25 cellular contexts compared by ENCODE assay signal in the genomic region with DNA sequence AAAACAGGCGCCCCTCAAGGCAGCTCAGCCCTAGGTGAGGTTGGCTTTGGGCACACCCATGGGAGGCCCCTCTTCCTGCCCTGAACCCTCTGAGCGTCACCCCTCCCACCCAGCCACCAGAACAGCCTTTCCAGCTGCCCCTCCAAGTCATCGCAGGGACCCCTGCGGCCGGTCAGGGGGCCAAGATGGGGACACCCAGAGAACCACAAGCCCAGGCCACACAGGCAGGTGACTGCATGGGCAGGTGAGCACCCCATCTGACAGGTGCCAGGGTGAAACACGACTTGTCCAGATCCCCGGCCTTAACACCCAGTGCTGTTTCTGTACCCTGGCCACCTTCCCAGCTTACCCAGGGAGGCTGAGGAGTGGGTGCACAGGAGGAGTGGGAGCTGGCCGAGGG. TPM values are rescaled to one million over a fixed set of nuclear protein-coding genes. Genes with fewer than 3 reads are reported as not detected.
DNase-seq lines count a peak whose midpoint lies in the region; ATAC-seq and TF ChIP-seq lines count a peak whose summit lies in the region.
"Had no signal": no experiment of that assay in that cellular context is flagged by ENCODE, and none has a peak within 500 bp of the region (broad histone marks: within the 10 kb centered on the region; RNA-seq: fewer than 3 reads in every experiment).

No MANE protein-coding gene starts in this region.

- no peaks in the 10 kb centered on the region for H3K9me2 ChIP-seq in hepatocyte (replicated peaks; ENCODE audit: insufficient read depth)

- peaks cover 4% of the 10 kb centered on the region for H4K20me1 ChIP-seq in hepatocyte (ENCODE audit: insufficient read depth, poor library complexity, severe bottlenecking)

- no peak overlapping the region for H3K4me3 Mint-ChIP-seq in stimulated activated naive B cell treated with anti-CD40 and anti-IgM and Interleukin-4, amounts not matched to agents 10 μg/mL and 1 μg/mL and 100 μg/mL, for 72 hours
- H3K4me3 Mint-ChIP-seq: activated CD4-positive, alpha-beta memory T cell treated with anti-CD3 and anti-CD28 coated beads, Interleukin-2, amount 10 ng/mL, durations not matched to agents 7 days and 5 days; activated naive CD8-positive, alpha-beta T cell; T-helper 1 cell treated with Interleukin-12 subunit alpha and Interleukin-12 subunit beta and Interleukin-4 antibody, amounts not matched to agents 30 μg/mL and 1 μg/mL, for 36 hours had no signal

- TF ChIP-seq CTCF in C4-2B (conservative IDR thresholded peaks at IDR 0.05) (no peak), adrenal gland (IDR thresholded peaks at IDR 0.05) (no peak), hepatocyte (IDR thresholded peaks at IDR 0.05; ENCODE audit: poor library complexity) (no peak)

- DNase-seq in adrenal gland (peak in 1 of 7 donors; percentile 19), hepatocyte (ENCODE audit: low spot score) (peak; percentile 3), KBM-7 (no peak)
- no peak for DNase-seq in stimulated activated naive B cell treated with anti-CD40 and anti-IgM and Interleukin-4, amounts not matched to agents 10 μg/mL and 1 μg/mL and 100 μg/mL, for 72 hours
- DNase-seq in stimulated activated CD4-positive, alpha-beta T cell treated with anti-CD3 and anti-CD28 coated beads, Interleukin-1b, Interleukin-23, amount 100 ng/mL, for 48 hours, result no peak
- DNase-seq: activated CD4-positive, alpha-beta memory T cell treated with anti-CD3 and anti-CD28 coated beads, Interleukin-2, amount 10 ng/mL, durations not matched to agents 7 days and 5 days; activated CD4-positive, alpha-beta T cell treated with anti-CD3 and anti-CD28 coated beads for 1 hour; Calu3; central memory CD4-positive, alpha-beta T cell; DMS79 treated with DMSO at 0.1 percent for 48 hours; dorsolateral prefrontal cortex; H7; mesendoderm; MM.1S; NCI-H1417; NCI-H2029 treated with DMSO at 0.1 percent for 48 hours; NCI-H345; NCI-H748 treated with DMSO at 0.1 percent for 48 hours had no signal

- in situ Hi-C loops in KBM-7 (cut with MboI; ENCODE audit: low pct_unique_long_range_greater_than_20kb, low sequenced_read_pairs), result no loop called here

- no peaks in the 10 kb centered on the region for H3K9me3 Mint-ChIP-seq in stimulated activated naive B cell treated with anti-CD40 and anti-IgM and Interleukin-4, amounts not matched to agents 10 μg/mL and 1 μg/mL and 100 μg/mL, for 72 hours
- H3K9me3 Mint-ChIP-seq: activated CD4-positive, alpha-beta memory T cell treated with anti-CD3 and anti-CD28 coated beads, Interleukin-2, amount 10 ng/mL, durations not matched to agents 7 days and 5 days; activated T-helper 2 cell treated with anti-CD3 and anti-CD28 coated beads, Interferon-gamma antibody, Interleukin-2, Interleukin-4, amounts not matched to agents 10 μg/mL and 5 μg/mL and 100 μg/mL, durations not matched to agents 14 hours and 24 hours and 36 hours; T-helper 1 cell treated with Interleukin-12 subunit alpha and Interleukin-12 subunit beta and Interleukin-4 antibody, amounts not matched to agents 30 μg/mL and 1 μg/mL, for 36 hours had no signal

- no peak overlapping the region for H3K4me3 ChIP-seq in adrenal gland
- H3K4me3 ChIP-seq in hepatocyte, result no peak overlapping the region
- H3K4me3 ChIP-seq: dorsolateral prefrontal cortex, SK-N-MC had no signal

- no peak for TF ChIP-seq POLR2A in adrenal gland (IDR thresholded peaks at IDR 0.05)

- H3K27ac Mint-ChIP-seq in stimulated activated naive B cell treated with anti-CD40 and anti-IgM and Interleukin-4, amounts not matched to agents 10 μg/mL and 1 μg/mL and 100 μg/mL, for 72 hours, result peak overlapping the region; percentile 81
- H3K27ac Mint-ChIP-seq: activated CD4-positive, alpha-beta memory T cell treated with anti-CD3 and anti-CD28 coated beads, Interleukin-2, amount 10 ng/mL, durations not matched to agents 7 days and 5 days; activated naive CD8-positive, alpha-beta T cell; activated T-helper 2 cell treated with anti-CD3 and anti-CD28 coated beads, Interferon-gamma antibody, Interleukin-2, Interleukin-4, amounts not matched to agents 10 μg/mL and 5 μg/mL and 100 μg/mL, durations not matched to agents 14 hours and 24 hours and 36 hours; T-helper 1 cell treated with Interleukin-12 subunit alpha and Interleukin-12 subunit beta and Interleukin-4 antibody, amounts not matched to agents 30 μg/mL and 1 μg/mL, for 36 hours had no signal

- no peak overlapping the region for H3K4me2 ChIP-seq in hepatocyte

- ATAC-seq in stimulated activated naive B cell treated with anti-CD40 and anti-IgM and Interleukin-4, amounts not matched to agents 10 μg/mL and 1 μg/mL and 100 μg/mL, for 72 hours (replicated peaks), result no peak
- ATAC-seq in GM18868 (IDR thresholded peaks at IDR 0.05; ENCODE audit: unreplicated experiment) (no peak), HG02840 (IDR thresholded peaks at IDR 0.05; ENCODE audit: low FRiP score, unreplicated experiment) (no peak)

- peaks cover 43 to 59% of the 10 kb centered on the region in 2 donors for H3K4me1 Mint-ChIP-seq in stimulated activated naive B cell treated with anti-CD40 and anti-IgM and Interleukin-4, amounts not matched to agents 10 μg/mL and 1 μg/mL and 100 μg/mL, for 72 hours

- WGBS in adrenal gland, 4 donors, result 84 to 93% (median 87%) methylated on average over 4 to 8 of the region's 8 CpGs
- WGBS in hepatocyte (ENCODE audit: low lambda C conversion rate, missing lambda C conversion rate), result 93% methylated on average over 8 of the region's 8 CpGs

- intact Hi-C loops in adrenal gland (cut with DNase I), result no loop called here

- H3K36me3 Mint-ChIP-seq in stimulated activated naive B cell treated with anti-CD40 and anti-IgM and Interleukin-4, amounts not matched to agents 10 μg/mL and 1 μg/mL and 100 μg/mL, for 72 hours, result peaks cover 4 to 20% of the 10 kb centered on the region in 2 donors
- H3K36me3 Mint-ChIP-seq: activated naive CD8-positive, alpha-beta T cell had no signal

- H3K36me3 ChIP-seq in adrenal gland (replicated peaks in 1 of 2) (no peaks in the 10 kb centered on the region), hepatocyte (replicated peaks; ENCODE audit: insufficient read depth, low read depth) (no peaks in the 10 kb centered on the region)

- no peak overlapping the region for H2AFZ ChIP-seq in hepatocyte

- no peaks in the 10 kb centered on the region for H3K27me3 Mint-ChIP-seq in stimulated activated naive B cell treated with anti-CD40 and anti-IgM and Interleukin-4, amounts not matched to agents 10 μg/mL and 1 μg/mL and 100 μg/mL, for 72 hours
- H3K27me3 Mint-ChIP-seq: activated CD4-positive, alpha-beta memory T cell treated with anti-CD3 and anti-CD28 coated beads, Interleukin-2, amount 10 ng/mL, durations not matched to agents 7 days and 5 days; activated naive CD8-positive, alpha-beta T cell had no signal

- H3K4me1 ChIP-seq in adrenal gland (replicated peaks in 1 of 2) (peaks cover 0 to 32% of the 10 kb centered on the region in 2 donors), hepatocyte (ENCODE audit: insufficient read depth) (peaks cover 3% of the 10 kb centered on the region)

- H3K79me2 ChIP-seq in hepatocyte, result peaks cover 53% of the 10 kb centered on the region

- H3K9me3 ChIP-seq in adrenal gland (replicated peaks in 1 of 3) (no peaks in the 10 kb centered on the region), hepatocyte (ENCODE audit: low read depth) (no peaks in the 10 kb centered on the region)

- H3K27me3 ChIP-seq in adrenal gland (no peaks in the 10 kb centered on the region), hepatocyte (no peaks in the 10 kb centered on the region)
- H3K27me3 ChIP-seq: dorsolateral prefrontal cortex had no signal

- H3K27ac ChIP-seq in C4-2B (peak overlapping the region; percentile 49), adrenal gland (peak overlapping the region in 4 of 5 donors; percentile 6 to 83 (median 66)), hepatocyte (no peak overlapping the region)
- H3K27ac ChIP-seq: SK-N-MC had no signal

RNA-seq across cellular contexts. Expression of gene GRAMD4, which starts 24.6 kb away (rescaled TPM):
- total RNA-seq in adrenal gland (100 to 1,000 TPM in 3 of 8 donors, 10 to 100 TPM in 5; 38.8 to 241 (median 80.6) TPM), hepatocyte (21.2 and 21.8 TPM in 2 replicates)
- polyA plus RNA-seq in adrenal gland (10 to 100 TPM; 18.4 to 93.7 (median 39.0) TPM), hepatocyte (31.0 and 32.6 TPM in 2 replicates)

RNA-seq across cellular contexts. Expression of gene CELSR1, which starts 58.1 kb away (rescaled TPM):
- 1 to 10 TPM; 1.1 to 4.3 (median 2.6) TPM for total RNA-seq in adrenal gland
- polyA plus RNA-seq in adrenal gland, result 1 to 10 TPM in 2 of 3 donors, under 1 TPM in 1; 0.71 to 3.1 (median 1.6) TPM
- total RNA-seq in hepatocyte, result 5.8 and 8.7 TPM in 2 replicates
- 3.0 and 4.9 TPM in 2 replicates for polyA plus RNA-seq in hepatocyte
